22 cellular contexts compared by ENCODE assay signal in the genomic region with DNA sequence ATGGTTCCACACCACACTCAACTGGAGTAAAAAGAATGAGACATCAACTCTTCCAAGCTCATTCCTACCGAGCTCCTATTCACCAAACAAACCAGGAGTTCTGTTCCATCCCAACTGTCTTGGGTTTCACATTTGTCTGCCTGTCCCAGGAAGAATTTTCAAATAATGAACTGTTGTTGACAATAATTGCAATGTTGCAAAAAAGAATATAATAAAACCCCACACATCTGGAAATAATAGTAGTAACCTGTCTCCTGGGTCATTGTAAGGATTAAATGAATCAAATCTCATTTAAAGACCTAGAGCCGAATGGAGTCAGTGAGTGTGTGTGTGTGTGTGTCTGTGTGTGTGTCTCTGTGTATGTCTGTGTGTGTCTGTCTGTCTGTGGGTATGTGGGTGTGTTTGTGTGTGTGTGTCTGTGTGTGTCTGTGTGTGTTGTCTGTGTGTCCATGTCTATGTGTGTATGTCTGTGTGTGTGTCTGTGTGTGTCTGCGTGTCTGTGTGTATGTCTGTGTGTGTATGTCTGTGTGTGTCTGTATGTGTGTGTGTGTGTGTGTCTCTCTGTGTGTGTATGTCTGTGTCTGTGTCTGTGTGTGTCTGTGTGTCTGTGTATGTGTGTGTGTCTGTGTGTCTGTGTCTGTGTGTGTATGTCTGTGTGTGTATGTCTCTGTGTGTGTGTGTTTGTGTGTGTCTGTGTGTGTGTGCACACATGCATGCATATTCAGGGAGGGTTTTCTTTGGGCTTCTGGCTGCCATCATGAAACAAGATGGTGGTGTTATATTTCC. TPM values are rescaled to one million over a fixed set of nuclear protein-coding genes. Genes with fewer than 3 reads are reported as not detected.
DNase-seq lines count a peak whose midpoint lies in the region; ATAC-seq, FAIRE-seq and TF ChIP-seq lines count a peak whose summit lies in the region.
"Had no signal": no experiment of that assay in that cellular context is flagged by ENCODE, and none has a peak within 500 bp of the region (broad histone marks: within the 10 kb centered on the region; RNA-seq: fewer than 3 reads in every experiment).

No MANE protein-coding gene starts in this region.

- H3K9me3 Mint-ChIP-seq in T-helper 2 cell treated with Interferon-gamma antibody and Interleukin-4, amounts not matched to agents 5 μg/mL and 100 μg/mL, for 36 hours: no peaks in the 10 kb centered on the region
- H3K9me3 Mint-ChIP-seq: CD4-positive, alpha-beta memory T cell had no signal

- H3K36me3 ChIP-seq in heart left ventricle (no peaks in the 10 kb centered on the region), K562 (ENCODE audit: control insufficient read depth, insufficient read depth, low read length) (no peaks in the 10 kb centered on the region), trophoblast cell (ENCODE audit: control insufficient read depth in 1 of 2, insufficient read depth in 2 of 2, low read length in 2 of 2) (no peaks in the 10 kb centered on the region)
- H3K36me3 ChIP-seq: BLaER1 treated with 17β-estradiol and CSF1 and Interleukin-3, amounts not matched to agents 10 nM and 100 nM had no signal

- H2AFZ ChIP-seq in K562 (ENCODE audit: low read depth, low read length) (no peak overlapping the region), trophoblast cell (ENCODE audit: insufficient read depth, low read length, poor library complexity) (no peak overlapping the region)

- no peak for TF ChIP-seq EP300 in K562 (IDR thresholded peaks at IDR 0.05; ENCODE audit: low read length)

- H3K79me2 ChIP-seq in K562 (ENCODE audit: control insufficient read depth, insufficient read depth, low read length) (no peaks in the 10 kb centered on the region), trophoblast cell (ENCODE audit: control insufficient read depth, insufficient read depth, low read length, poor library complexity) (no peaks in the 10 kb centered on the region)

- no peak overlapping the region for H4K8ac ChIP-seq in trophoblast cell (ENCODE audit: low read depth, low read length)

- H3K4ac ChIP-seq in trophoblast cell (ENCODE audit: low read depth, low read length): no peak overlapping the region

- intact Hi-C loops in heart left ventricle (cut with DNase I) (no loop called here), left cardiac atrium (cut with DNase I) (no loop called here), K562 (cut with micrococcal nuclease) (no loop called here)

- FAIRE-seq in GM12891 (lab: Jason Lieb, UNC): peak; percentile 62
- FAIRE-seq in K562 (lab: Jason Lieb, UNC): peak; percentile 48
- FAIRE-seq: H54, RCC 7860 had no signal

- no peaks in the 10 kb centered on the region for H3K36me3 Mint-ChIP-seq in T-helper 2 cell treated with Interferon-gamma antibody and Interleukin-4, amounts not matched to agents 5 μg/mL and 100 μg/mL, for 36 hours (ENCODE audit: low read depth)
- H3K36me3 Mint-ChIP-seq: CD4-positive, alpha-beta memory T cell had no signal

- H3K4me3 Mint-ChIP-seq in T-helper 2 cell treated with Interferon-gamma antibody and Interleukin-4, amounts not matched to agents 5 μg/mL and 100 μg/mL, for 36 hours: no peak overlapping the region
- H3K4me3 Mint-ChIP-seq: CD4-positive, alpha-beta memory T cell had no signal

- H3K27me3 Mint-ChIP-seq in T-helper 2 cell treated with Interferon-gamma antibody and Interleukin-4, amounts not matched to agents 5 μg/mL and 100 μg/mL, for 36 hours (ENCODE audit: low read depth): no peaks in the 10 kb centered on the region

- H3K4me2 ChIP-seq in K562 (ENCODE audit: insufficient read depth, low read length): no peak overlapping the region
- H3K4me2 ChIP-seq in trophoblast cell (ENCODE audit: low read length): no peak overlapping the region
- H3K4me2 ChIP-seq: BLaER1 treated with 17β-estradiol and CSF1 and Interleukin-3, amounts not matched to agents 10 nM and 100 nM; KMS-11 had no signal

- H3K4me1 ChIP-seq in heart left ventricle: peaks cover 0 to 15% (median 2%) of the 10 kb centered on the region in 12 donors
- H3K4me1 ChIP-seq in K562 (replicated peaks in 1 of 2; ENCODE audit: control insufficient read depth in 2 of 2, insufficient read depth in 2 of 2, low read length in 2 of 2): peaks cover 4 to 19% of the 10 kb centered on the region in 2 experiments; a peak in 4 of 5 replicates
- peaks cover 3 to 6% of the 10 kb centered on the region in 2 experiments for H3K4me1 ChIP-seq in trophoblast cell (ENCODE audit: control insufficient read depth in 1 of 2, insufficient read depth in 2 of 2, low read length in 2 of 2)

- no peak overlapping the region for H2AK5ac ChIP-seq in trophoblast cell (ENCODE audit: low read length)

- H4K12ac ChIP-seq in trophoblast cell (ENCODE audit: low read depth, low read length): no peak overlapping the region

- H3K27me3 ChIP-seq in heart left ventricle (no peaks in the 10 kb centered on the region), K562 (ENCODE audit: control insufficient read depth in 2 of 2, insufficient read depth in 2 of 2, low read length in 2 of 2) (peaks cover 2 to 18% of the 10 kb centered on the region in 2 experiments; a peak in 2 of 5 replicates), trophoblast cell (ENCODE audit: insufficient read depth, low read length) (no peaks in the 10 kb centered on the region)
- H3K27me3 ChIP-seq: BLaER1 treated with 17β-estradiol and CSF1 and Interleukin-3, amounts not matched to agents 10 nM and 100 nM had no signal

- H2BK12ac ChIP-seq in trophoblast cell (ENCODE audit: low read length): no peak overlapping the region

- no peak for TF ChIP-seq RAD21 in K562 (CRISPR knock-in tag; conservative IDR thresholded peaks at IDR 0.05 in 1 of 2, IDR thresholded peaks at IDR 0.05 in 1 of 2)

- WGBS in heart left ventricle, 4 donors: 69 to 85% (median 85%) methylated on average over 3 of the region's 3 CpGs
- WGBS in K562 (ENCODE audit: insufficient coverage, low coverage, missing lambda C conversion rate): 3% methylated on average over 3 of the region's 3 CpGs
- WGBS in trophoblast cell (ENCODE audit: extremely low coverage, insufficient coverage, insufficient read length): no CpG with 5 or more reads among the region's 3 CpGs

- H4K20me1 ChIP-seq in K562 (replicated peaks; ENCODE audit: control insufficient read depth, insufficient read depth, low read length): no peaks in the 10 kb centered on the region
- H4K20me1 ChIP-seq: BLaER1 treated with 17β-estradiol and CSF1 and Interleukin-3, amounts not matched to agents 10 nM and 100 nM had no signal

- no TSS peak for BruUV-seq in K562 (replicated peaks; lab: Mats Ljungman, UMichigan)

- no peaks in the 10 kb centered on the region for H3K9me3 ChIP-seq in heart left ventricle
- H3K9me3 ChIP-seq in K562 (replicated peaks; ENCODE audit: control insufficient read depth, insufficient read depth, low read depth, low read length): no peaks in the 10 kb centered on the region
- peaks cover 3% of the 10 kb centered on the region for H3K9me3 ChIP-seq in trophoblast cell (ENCODE audit: insufficient read depth, low read depth, low read length)
- H3K9me3 ChIP-seq: BLaER1 treated with 17β-estradiol and CSF1 and Interleukin-3, amounts not matched to agents 10 nM and 100 nM had no signal

- H3K9ac ChIP-seq in K562 (ENCODE audit: insufficient read depth in 1 of 2, low read depth in 2 of 2, low read length in 2 of 2) (no peak overlapping the region), trophoblast cell (ENCODE audit: low read length) (no peak overlapping the region)
- H3K9ac ChIP-seq: BLaER1 treated with 17β-estradiol and CSF1 and Interleukin-3, amounts not matched to agents 10 nM and 100 nM; KMS-11 had no signal

- H2BK5ac ChIP-seq in trophoblast cell (ENCODE audit: low read depth, low read length, poor library complexity): no peak overlapping the region

- no peak overlapping the region for H3K4me3 ChIP-seq in heart left ventricle
- no peak overlapping the region for H3K4me3 ChIP-seq in K562
- peak overlapping the region; percentile 35 for H3K4me3 ChIP-seq in trophoblast cell (ENCODE audit: low read depth, low read length)
- H3K4me3 ChIP-seq: BLaER1 treated with 17β-estradiol and CSF1 and Interleukin-3, amounts not matched to agents 10 nM and 100 nM had no signal

- no peak overlapping the region for H3K14ac ChIP-seq in trophoblast cell (ENCODE audit: low read length)

- DNase-seq in heart left ventricle (no peak), left cardiac atrium (no peak), GM12891 (ENCODE audit: insufficient read length, low spot score) (no peak), K562 (ENCODE audit: extremely low read depth in 1 of 4, low spot score in 3 of 4) (no peak), trophoblast cell (no peak), NCI-H146 (lab: John Stamatoyannopoulos, UW) (no peak)
- no peak for DNase-seq in T-helper 2 cell treated with Interferon-gamma antibody and Interleukin-4, amounts not matched to agents 5 μg/mL and 100 μg/mL, for 36 hours (ENCODE audit: low spot score)
- DNase-seq: CD4-positive, alpha-beta memory T cell; MV-4-11; NCI-H1105 treated with DMSO at 0.1 percent for 48 hours; NCI-H1694; NCI-H2081; NCI-H2171; NCI-H524 treated with DMSO at 0.1 percent for 48 hours; NCI-H82 had no signal

- H3K27ac Mint-ChIP-seq in T-helper 2 cell treated with Interferon-gamma antibody and Interleukin-4, amounts not matched to agents 5 μg/mL and 100 μg/mL, for 36 hours: no peak overlapping the region
- H3K27ac Mint-ChIP-seq: CD4-positive, alpha-beta memory T cell had no signal

- H3K27ac ChIP-seq in heart left ventricle (peak overlapping the region in 11 of 12 donors; percentile 43 to 89 (median 75)), K562 (ENCODE audit: extremely low read depth, low read depth, low read length) (no peak overlapping the region), trophoblast cell (ENCODE audit: low read depth, low read length) (no peak overlapping the region)
- H3K27ac ChIP-seq: 22Rv1; BLaER1 treated with 17β-estradiol and CSF1 and Interleukin-3, amounts not matched to agents 10 nM and 100 nM; KMS-11 had no signal

- CTCF ChIA-PET in K562 (lab: Yijun Ruan, JAX; ENCODE audit: low intra/inter-chr PET ratio): no interaction called here

- in situ Hi-C loops in K562 (cut with MboI): no loop called here

- no peak overlapping the region for H2BK120ac ChIP-seq in trophoblast cell (ENCODE audit: insufficient read depth, low read length, poor library complexity)

- H3K18ac ChIP-seq in trophoblast cell (ENCODE audit: low read length): no peak overlapping the region

- no peak overlapping the region for H4K91ac ChIP-seq in trophoblast cell (ENCODE audit: low read depth, low read length)

- no peak for TF ChIP-seq CTCF in heart left ventricle (IDR thresholded peaks at IDR 0.05)
- no peak for TF ChIP-seq CTCF in K562 (IDR thresholded peaks at IDR 0.05 in 2 of 3, conservative IDR thresholded peaks at IDR 0.05 in 1 of 3; ENCODE audit: insufficient read depth in 2 of 3, low read depth in 1 of 3, low read length in 3 of 3)

- POLR2A ChIA-PET in K562 (lab: Yijun Ruan, JAX): no interaction called here

- no peaks in the 10 kb centered on the region for H3K4me1 Mint-ChIP-seq in T-helper 2 cell treated with Interferon-gamma antibody and Interleukin-4, amounts not matched to agents 5 μg/mL and 100 μg/mL, for 36 hours (ENCODE audit: low read depth)
- H3K4me1 Mint-ChIP-seq: CD4-positive, alpha-beta memory T cell had no signal

- H3K79me1 ChIP-seq in trophoblast cell (ENCODE audit: low read length): no peaks in the 10 kb centered on the region

- H3K23ac ChIP-seq in trophoblast cell (ENCODE audit: low read length): no peak overlapping the region

- no peaks in the 10 kb centered on the region for H3K9me1 ChIP-seq in K562 (ENCODE audit: control insufficient read depth, insufficient read depth, low read length)

- TF ChIP-seq POLR2A in heart left ventricle (IDR thresholded peaks at IDR 0.05) (no peak), GM12891 (IDR thresholded peaks at IDR 0.05; ENCODE audit: low read depth, low read length) (no peak), K562 (conservative IDR thresholded peaks at IDR 0.05) (no peak), GM18505 (IDR thresholded peaks at IDR 0.05; ENCODE audit: borderline replicate concordance, extremely low read depth, insufficient read depth, insufficient read length) (no peak)

- ATAC-seq in heart left ventricle (no peak), left cardiac atrium (no peak), K562 (no peak), GM18505 (IDR thresholded peaks at IDR 0.05; ENCODE audit: unreplicated experiment) (no peak)

RNA-seq across cellular contexts. Expression of gene TMEM130, which starts 52.7 kb away (rescaled TPM):
- under 1 TPM in 3 of 9 donors, not detected in 6; 0.13 to 0.77 (median 0.27) TPM for total RNA-seq in heart left ventricle
- polyA plus RNA-seq in heart left ventricle: under 1 TPM in 1 of 2 donors, not detected in 1; 0.11 TPM
- total RNA-seq in left cardiac atrium: under 1 TPM in 1 of 2 donors, not detected in 1; 0.27 TPM
- not detected for polyA plus RNA-seq in GM12891 (2012; ENCODE audit: low read depth, missing spikeins)
- total RNA-seq in K562 (2011; cell fraction: chromatin; rRNA removed; ENCODE audit: low replicate concordance): not detected in 2 replicates
- not detected in 2 replicates for total RNA-seq in K562 (2011; cell fraction: nucleolus; rRNA removed)
- total RNA-seq in K562 (2011; cell fraction: nucleoplasm; rRNA removed): not detected in 2 replicates
- total RNA-seq in K562 (2014; rRNA removed): not detected in 2 replicates
- total RNA-seq in K562 (2014; rRNA removed; fragmentation: Illumina TruSeq; extraction: Trizol): not detected in 2 replicates
- not detected in 2 replicates for total RNA-seq in K562 (2015; rRNA removed; fragmentation: Illumina TruSeq; extraction: Trizol)
- total RNA-seq in K562 (2021): 0.07 TPM in 1 of 2 replicates, not detected in the other
- polyA plus RNA-seq in K562 (2011; rRNA removed): not detected in 2 replicates
- 0.01 TPM in 1 of 2 replicates, not detected in the other for polyA plus RNA-seq in K562 (2011; cell fraction: cytosol; rRNA removed)
- not detected in 2 replicates for polyA plus RNA-seq in K562 (2011; cell fraction: nucleus; rRNA removed)
- polyA plus RNA-seq in K562 (2012): 0.03 and 0.15 TPM in 2 replicates
- not detected in 2 replicates for polyA plus RNA-seq in K562 (2014; fragmentation: Illumina TruSeq; extraction: Trizol)
- polyA plus RNA-seq in K562 (2014; fragmentation: Nextera tagmentation; extraction: Ambion mirVana): not detected
- not detected in 2 replicates for polyA plus RNA-seq in K562 (2014; rRNA removed)
- not detected in 2 replicates for polyA minus RNA-seq in K562 (2011; rRNA and poly(A)+ RNA removed)
- not detected in 2 replicates for polyA minus RNA-seq in K562 (2011; cell fraction: cytosol; rRNA and poly(A)+ RNA removed)
- not detected in 2 replicates for polyA minus RNA-seq in K562 (2011; cell fraction: nucleus; rRNA and poly(A)+ RNA removed)
- polyA plus RNA-seq in trophoblast cell (2013): 0.19 and 0.29 TPM in 2 replicates
- total RNA-seq: CD4-positive, alpha-beta memory T cell; SK-MEL-5 had no signal
- polyA plus RNA-seq: CD4-positive, alpha-beta memory T cell had no signal

Comparison
In these comparisons a context has a peak if more than half of its experiments do, and no peak if none do; other contexts are left out.
1. H3K27ac ChIP-seq: peak in heart left ventricle (11 of 12); none in K562 (single experiment) and trophoblast cell (single experiment).